11 cellular contexts compared by ENCODE assay signal in genomic region chr18:32772580-32773186, GRCh38. TPM values are rescaled to one million over a fixed set of nuclear protein-coding genes. Genes with fewer than 3 reads are reported as not detected.
A peak's percentile ranks its signal among the peaks of the same experiment; 100 is the strongest.
DNase-seq lines count a peak whose midpoint lies in the region; ATAC-seq and TF ChIP-seq lines count a peak whose summit lies in the region.
"Had no signal": no experiment of that assay in that cellular context is flagged by ENCODE, and none has a peak within 500 bp of the region (broad histone marks: within the 10 kb centered on the region; RNA-seq: fewer than 3 reads in every experiment).

Gene KLHL14 (minus strand): TSS chr18:32773023. CDS start chr18:32770591, 2,432 bp downstream.

- H3K4me3 Mint-ChIP-seq in stimulated activated naive CD8-positive, alpha-beta T cell treated with anti-CD3 and anti-CD28 coated beads, Interleukin-15, Interleukin-2, amounts not matched to agents 100 ng/mL and 50 ng/mL, for 24 hours = peak within 1 kb of the TSS; percentile 55
- peak within 1 kb of the TSS; percentile 54 for H3K4me3 Mint-ChIP-seq in central memory CD8-positive, alpha-beta T cell
- H3K4me3 Mint-ChIP-seq: activated CD4-positive, alpha-beta T cell treated with anti-CD3 and anti-CD28 coated beads, Interleukin-2, amount 10 ng/mL, durations not matched to agents 24 days and 14 days had no signal

- H2AFZ ChIP-seq in neural cell (ENCODE audit: low read depth, low read length) = no peak within 1 kb of the TSS

- no peaks in the 10 kb centered on the region for H3K79me2 ChIP-seq in neural cell (replicated peaks; ENCODE audit: insufficient read depth, low read length)

- TF ChIP-seq CTCF in neural cell (IDR thresholded peaks at IDR 0.05; ENCODE audit: poor library complexity, severe bottlenecking) = no peak

- H3K4me1 Mint-ChIP-seq in stimulated activated naive CD8-positive, alpha-beta T cell treated with anti-CD3 and anti-CD28 coated beads, Interleukin-15, Interleukin-2, amounts not matched to agents 100 ng/mL and 50 ng/mL, for 24 hours (ENCODE audit: low read depth) = peaks cover 8% of the 10 kb centered on the region
- H3K4me1 Mint-ChIP-seq in central memory CD8-positive, alpha-beta T cell = peaks cover 6% of the 10 kb centered on the region

- no peak within 1 kb of the TSS for H3K9ac ChIP-seq in neural cell (ENCODE audit: low read length)

- no peaks in the 10 kb centered on the region for H3K9me3 ChIP-seq in neural cell (ENCODE audit: low read length)

- no peaks in the 10 kb centered on the region for H3K9me3 Mint-ChIP-seq in stimulated activated naive CD8-positive, alpha-beta T cell treated with anti-CD3 and anti-CD28 coated beads, Interleukin-15, Interleukin-2, amounts not matched to agents 100 ng/mL and 50 ng/mL, for 24 hours
- H3K9me3 Mint-ChIP-seq in central memory CD8-positive, alpha-beta T cell = no peaks in the 10 kb centered on the region
- H3K9me3 Mint-ChIP-seq: activated CD4-positive, alpha-beta T cell treated with anti-CD3 and anti-CD28 coated beads, Interleukin-2, amount 10 ng/mL, durations not matched to agents 24 days and 14 days had no signal

- H3K27ac Mint-ChIP-seq in stimulated activated naive CD8-positive, alpha-beta T cell treated with anti-CD3 and anti-CD28 coated beads, Interleukin-15, Interleukin-2, amounts not matched to agents 100 ng/mL and 50 ng/mL, for 24 hours = no peak within 1 kb of the TSS
- H3K27ac Mint-ChIP-seq in central memory CD8-positive, alpha-beta T cell (ENCODE audit: low read depth) = no peak within 1 kb of the TSS
- H3K27ac Mint-ChIP-seq: activated CD4-positive, alpha-beta T cell treated with anti-CD3 and anti-CD28 coated beads, Interleukin-2, amount 10 ng/mL, durations not matched to agents 24 days and 14 days had no signal

- H3K4me2 ChIP-seq in neural cell (ENCODE audit: low read length) = no peak within 1 kb of the TSS

- H3F3A ChIP-seq in neural cell (ENCODE audit: insufficient read depth, low read length, poor library complexity, severe bottlenecking) = no peaks in the 10 kb centered on the region

- no peak for DNase-seq in stimulated activated naive CD8-positive, alpha-beta T cell treated with anti-CD3 and anti-CD28 coated beads, Interleukin-15, Interleukin-2, amounts not matched to agents 100 U/mL and 50 U/mL, for 24 hours
- no peak for DNase-seq in central memory CD8-positive, alpha-beta T cell (ENCODE audit: low spot score in 2 of 2)
- DNase-seq in activated CD4-positive, alpha-beta T cell treated with anti-CD3 and anti-CD28 coated beads, Interleukin-2, amount 50 U/mL, for 48 hours = no peak
- DNase-seq in NCI-H1436 treated with DMSO at 0.1 percent for 48 hours (lab: John Stamatoyannopoulos, UW) = no peak
- DNase-seq: activated CD4-positive, alpha-beta T cell treated with anti-CD3 and anti-CD28 coated beads, Interleukin-2, amount 10 ng/mL, durations not matched to agents 24 days and 14 days; stimulated activated CD4-positive, alpha-beta T cell treated with anti-CD3 and anti-CD28 coated beads, Interleukin-4, amount 100 ng/mL, for 4 hours had no signal

- H3K36me3 ChIP-seq in neural cell (ENCODE audit: insufficient read depth, low read length) = no peaks in the 10 kb centered on the region

- peaks cover 63% of the 10 kb centered on the region for H3K27me3 ChIP-seq in neural cell (ENCODE audit: insufficient read depth, low read depth, low read length)

- H4K20me1 ChIP-seq in neural cell (ENCODE audit: insufficient read depth) = no peaks in the 10 kb centered on the region

- H3K9me2 ChIP-seq in neural cell (ENCODE audit: insufficient read depth, low read length) = no peaks in the 10 kb centered on the region

- no peaks in the 10 kb centered on the region for H3K36me3 Mint-ChIP-seq in stimulated activated naive CD8-positive, alpha-beta T cell treated with anti-CD3 and anti-CD28 coated beads, Interleukin-15, Interleukin-2, amounts not matched to agents 100 ng/mL and 50 ng/mL, for 24 hours (ENCODE audit: low read depth)
- no peaks in the 10 kb centered on the region for H3K36me3 Mint-ChIP-seq in central memory CD8-positive, alpha-beta T cell (ENCODE audit: insufficient read depth)

- H3K4me3 ChIP-seq in neural cell (ENCODE audit: low read length) = peak within 1 kb of the TSS; percentile 65

- no peak for TF ChIP-seq RAD21 in neural cell (conservative IDR thresholded peaks at IDR 0.05)

- TF ChIP-seq EP300 in neural cell (conservative IDR thresholded peaks at IDR 0.05; ENCODE audit: poor library complexity, severe bottlenecking) = no peak

- peaks cover 52% of the 10 kb centered on the region for H3K27me3 Mint-ChIP-seq in stimulated activated naive CD8-positive, alpha-beta T cell treated with anti-CD3 and anti-CD28 coated beads, Interleukin-15, Interleukin-2, amounts not matched to agents 100 ng/mL and 50 ng/mL, for 24 hours
- H3K27me3 Mint-ChIP-seq in central memory CD8-positive, alpha-beta T cell = peaks cover 66% of the 10 kb centered on the region

- ATAC-seq in stimulated activated naive CD8-positive, alpha-beta T cell treated with anti-CD3 and anti-CD28 coated beads, Interleukin-15, Interleukin-2, amounts not matched to agents 100 U/mL and 50 U/mL, for 24 hours = no peak
- no peak for ATAC-seq in central memory CD8-positive, alpha-beta T cell (replicated peaks; ENCODE audit: extremely low read depth, poor library complexity, severe bottlenecking)
- ATAC-seq in HG03159 (IDR thresholded peaks at IDR 0.05; ENCODE audit: unreplicated experiment) (no peak), HG03442 (IDR thresholded peaks at IDR 0.05; ENCODE audit: unreplicated experiment) (no peak)

- H3K27ac ChIP-seq in neural cell (ENCODE audit: low read length) = no peak within 1 kb of the TSS

TF ChIP-seq in neural cell, 6 proteins besides CTCF, POLR2A, EP300 and RAD21:
- TF ChIP-seq REST (IDR thresholded peaks at IDR 0.05; ENCODE audit: borderline replicate concordance) (no peak), MXI1 (conservative IDR thresholded peaks at IDR 0.05; ENCODE audit: poor library complexity, severe bottlenecking) (no peak), SMC3 (conservative IDR thresholded peaks at IDR 0.05; ENCODE audit: poor library complexity) (no peak), EZH2 (IDR thresholded peaks at IDR 0.05; ENCODE audit: borderline replicate concordance, insufficient read depth, low read length, poor library complexity, severe bottlenecking) (no peak), TAF1 (IDR thresholded peaks at IDR 0.05; ENCODE audit: low read depth) (no peak), POLR2AphosphoS5 (IDR thresholded peaks at IDR 0.05) (no peak)

RNA-seq across cellular contexts. Expression of gene KLHL14, which starts in this region (rescaled TPM):
- polyA plus RNA-seq in neural cell = 0.33 and 0.90 TPM in 2 replicates
- polyA minus RNA-seq in neural cell = 0.24 TPM in 1 of 2 replicates, not detected in the other
- polyA plus RNA-seq: fibroblast of lung had no signal
